Comparison of ENCODE assay signal across 8 cellular contexts in genomic region chr2:28594369-28595108, GRCh38.
DNase-seq lines count a peak whose midpoint lies in the region; TF ChIP-seq lines count a peak whose summit lies in the region.

No MANE protein-coding gene starts in this region.

- TF ChIP-seq CTCF in astrocyte of the cerebellum (IDR thresholded peaks at IDR 0.05; ENCODE audit: low read depth, low read length, missing control alignments) (peak; percentile 77), vagina (IDR thresholded peaks at IDR 0.05) (peak; percentile 66 to 94 (median 68))

- H3K9me3 ChIP-seq in vagina = no peaks in the 10 kb centered on the region

- POLR2A ChIA-PET in HEK293T (lab: Yijun Ruan, JAX) = interaction anchor here (0.6 to 1.9 kb wide), 3 partner anchors 8 to 157 kb away, joined by 3 to 16 read pairs (median 4); partner anchors contain the start of gene PPP1CB

- no peaks in the 10 kb centered on the region for H3K4me1 ChIP-seq in vagina

- no peak overlapping the region for H3K4me3 ChIP-seq in astrocyte of the cerebellum (ENCODE audit: low read depth, low read length)
- no peak overlapping the region for H3K4me3 ChIP-seq in vagina

- no peak for TF ChIP-seq POLR2A in vagina (IDR thresholded peaks at IDR 0.05)

- in situ Hi-C loops in astrocyte of the cerebellum (cut with HindIII; ENCODE audit: low sequenced_read_pairs) = no loop called here

- intact Hi-C loops in vagina (cut with DNase I) = loop anchor here (2.0 to 5.0 kb wide), 2 partner anchors 68 to 158 kb away; no protein-coding TSS in a partner anchor

- no peaks in the 10 kb centered on the region for H3K27me3 ChIP-seq in vagina

- no peaks in the 10 kb centered on the region for H3K36me3 ChIP-seq in vagina

- peak overlapping the region; percentile 71 for H3K27ac ChIP-seq in vagina

- CTCF ChIA-PET in HEK293T (lab: Yijun Ruan, JAX) = interaction anchor here (0.5 to 2.0 kb wide), 27 partner anchors 8 to 747 kb away, joined by 3 to 12 read pairs (median 4); partner anchors contain the start of gene PPP1CB

- DNase-seq in DMS 273 treated with DMSO at 0.1 percent for 48 hours (lab: John Stamatoyannopoulos, UW) = peak; percentile 32
- peak; percentile 85 for DNase-seq in HEK293T (ENCODE audit: extremely low spot score)
- DNase-seq in NCI-H2081 (lab: John Stamatoyannopoulos, UW) = peak; percentile 73 to 77
- peak; percentile 71 for DNase-seq in T-helper 22 cell (ENCODE audit: low read depth)
- peak; percentile 82 for DNase-seq in astrocyte of the cerebellum (ENCODE audit: low read depth)
- DNase-seq in hepatic stellate cell (ENCODE audit: low spot score) = peak; percentile 71
- peak; percentile 91 for DNase-seq in renal cortical epithelial cell (ENCODE audit: low read depth)
- no peak for DNase-seq in vagina (ENCODE audit: extremely low spot score in 2 of 2)

TF ChIP-seq in HEK293T, 16 proteins besides CTCF, POLR2A, EP300 and RAD21:
- TF ChIP-seq PKNOX1 (IDR thresholded peaks at IDR 0.05) (no peak), LEF1 (IDR thresholded peaks at IDR 0.05; ENCODE audit: borderline replicate concordance) (no peak), ARNT (IDR thresholded peaks at IDR 0.05) (no peak), ZNF384 (IDR thresholded peaks at IDR 0.05) (no peak), TARDBP (IDR thresholded peaks at IDR 0.05) (no peak), FOXK2 (IDR thresholded peaks at IDR 0.05) (no peak), SUZ12 (IDR thresholded peaks at IDR 0.05) (no peak), SP1 (IDR thresholded peaks at IDR 0.05) (no peak), L3MBTL2 (conservative IDR thresholded peaks at IDR 0.05) (no peak), NFRKB (IDR thresholded peaks at IDR 0.05) (no peak), FOXA1 (IDR thresholded peaks at IDR 0.05) (no peak), HDGF (IDR thresholded peaks at IDR 0.05; ENCODE audit: borderline replicate concordance) (no peak), CTBP1 (IDR thresholded peaks at IDR 0.05; ENCODE audit: borderline replicate concordance) (no peak), ELF4 (IDR thresholded peaks at IDR 0.05) (no peak), BHLHE40 (IDR thresholded peaks at IDR 0.05; ENCODE audit: borderline replicate concordance) (no peak), FOXM1 (IDR thresholded peaks at IDR 0.05; ENCODE audit: borderline replicate concordance) (no peak)

Comparison
In these comparisons a context has a peak if more than half of its experiments do, and no peak if none do; other contexts are left out.
1. DNase-seq: peak in DMS 273 treated with DMSO at 0.1 percent for 48 hours (single experiment), HEK293T (single experiment), NCI-H2081 (2 of 2), T-helper 22 cell (single experiment), astrocyte of the cerebellum (single experiment), hepatic stellate cell (single experiment) and renal cortical epithelial cell (single experiment); none in vagina (0 of 2).